In the genomic region with DNA sequence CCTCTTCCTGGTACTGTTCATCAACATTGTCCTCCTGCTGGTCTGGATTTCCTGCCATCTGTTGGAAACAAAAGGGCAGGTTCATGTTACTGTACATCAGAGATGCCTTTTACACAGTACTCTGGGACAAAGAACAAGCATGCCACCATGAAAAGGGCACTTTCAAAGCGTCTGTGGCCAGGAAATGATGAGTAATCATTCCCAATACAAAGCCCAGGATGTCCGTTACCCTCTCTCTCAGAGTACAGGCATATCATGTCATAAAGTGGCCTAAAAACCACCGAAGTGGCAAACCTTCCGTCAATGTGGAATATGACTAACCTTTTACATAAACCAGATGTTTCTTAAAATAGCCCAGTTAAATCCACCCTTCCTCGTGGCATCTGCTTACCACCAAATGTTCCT, we compare ENCODE assay signal across 8 cellular contexts.
DNase-seq lines count a peak whose midpoint lies in the region; ATAC-seq and TF ChIP-seq lines count a peak whose summit lies in the region.

No MANE protein-coding gene starts in this region.

- peak overlapping the region in 10 of 11 experiments; percentile 16 to 48 (median 36); a peak in 14 of 22 replicates for H3K9ac ChIP-seq in BLaER1 treated with 17β-estradiol and CSF1 and Interleukin-3, amounts not matched to agents 10 nM and 100 nM
- no peak overlapping the region for H3K9ac ChIP-seq in neuronal stem cell (ENCODE audit: low read depth, low read length, poor library complexity)

- no peak overlapping the region for H2BK120ac ChIP-seq in neuronal stem cell (ENCODE audit: low read depth, low read length)

- H3K9me3 ChIP-seq in BLaER1 treated with 17β-estradiol and CSF1 and Interleukin-3, amounts not matched to agents 10 nM and 100 nM (replicated peaks in 1 of 11): no peaks in the 10 kb centered on the region
- H3K9me3 ChIP-seq in gastrocnemius medialis (no peaks in the 10 kb centered on the region), neuronal stem cell (replicated peaks in 1 of 2; ENCODE audit: control insufficient read depth in 2 of 2, insufficient read depth in 1 of 2, low read depth in 1 of 2, low read length in 2 of 2) (no peaks in the 10 kb centered on the region)

- peaks cover 39 to 77% (median 54%) of the 10 kb centered on the region in 10 experiments for H3K4me1 ChIP-seq in BLaER1 treated with 17β-estradiol and CSF1 and Interleukin-3, amounts not matched to agents 10 nM and 100 nM
- peaks cover 8 to 20% of the 10 kb centered on the region in 2 donors for H3K4me1 ChIP-seq in gastrocnemius medialis
- H3K4me1 ChIP-seq in neuronal stem cell (ENCODE audit: control insufficient read depth in 2 of 2, insufficient read depth in 1 of 2, low read depth in 1 of 2, low read length in 2 of 2): peaks cover 0 to 7% of the 10 kb centered on the region in 2 donors

- H3K27ac ChIP-seq in BLaER1 treated with 17β-estradiol and CSF1 and Interleukin-3, amounts not matched to agents 10 nM and 100 nM: peak overlapping the region; percentile 46 to 79 (median 64); a peak in 21 of 22 replicates
- peak overlapping the region; percentile 66 to 80 (median 78) for H3K27ac ChIP-seq in gastrocnemius medialis
- no peak overlapping the region for H3K27ac ChIP-seq in neuronal stem cell (replicated peaks; ENCODE audit: low read length)

- WGBS in neuronal stem cell (ENCODE audit: extremely low coverage in 2 of 2, insufficient read length in 2 of 2, insufficient replicate concordance in 1 of 2), 2 donors: no CpG with 5 or more reads among the region's 5 CpGs

- H3K23ac ChIP-seq in neuronal stem cell (ENCODE audit: low read depth, low read length, poor library complexity): no peak overlapping the region

- H3K4ac ChIP-seq in neuronal stem cell (ENCODE audit: low read length): no peak overlapping the region

- DNase-seq in NCI-H774 (lab: John Stamatoyannopoulos, UW) (peak; percentile 82), dermis blood vessel endothelial cell (peak; percentile 83), gastrocnemius medialis (no peak), amygdala (lab: John Stamatoyannopoulos, UW) (no peak), neuronal stem cell (ENCODE audit: low spot score) (no peak)

- peaks cover 0 to 21% (median 0%) of the 10 kb centered on the region in 11 experiments; a peak in 3 of 22 replicates for H3K27me3 ChIP-seq in BLaER1 treated with 17β-estradiol and CSF1 and Interleukin-3, amounts not matched to agents 10 nM and 100 nM
- H3K27me3 ChIP-seq in gastrocnemius medialis: no peaks in the 10 kb centered on the region
- no peaks in the 10 kb centered on the region for H3K27me3 ChIP-seq in neuronal stem cell (ENCODE audit: control insufficient read depth in 3 of 3, insufficient read depth in 3 of 3, low read depth in 1 of 3, low read length in 3 of 3)

- no peak overlapping the region for H2AFZ ChIP-seq in neuronal stem cell (ENCODE audit: low read length)

- H2AK5ac ChIP-seq in neuronal stem cell (ENCODE audit: low read depth, low read length): no peak overlapping the region

- H4K91ac ChIP-seq in neuronal stem cell (ENCODE audit: low read depth, low read length, poor library complexity): no peak overlapping the region

- H3K14ac ChIP-seq in neuronal stem cell (ENCODE audit: low read length): no peak overlapping the region

- peak; percentile 59 for ATAC-seq in HG02642 (IDR thresholded peaks at IDR 0.05; ENCODE audit: poor library complexity, unreplicated experiment)
- peak; percentile 79 to 84 for ATAC-seq in gastrocnemius medialis
- ATAC-seq in activated CD4-positive, CD25-positive, alpha-beta regulatory T cell treated with anti-CD3 and anti-CD28 coated beads, Interleukin-2, amount 50 U/mL, for 24 hours: no peak

- H3K4me2 ChIP-seq in BLaER1 treated with 17β-estradiol and CSF1 and Interleukin-3, amounts not matched to agents 10 nM and 100 nM: peak overlapping the region; percentile 56 to 86 (median 75)
- H3K4me2 ChIP-seq in neuronal stem cell (ENCODE audit: insufficient read depth, low read length, poor library complexity, severe bottlenecking): no peak overlapping the region

- no peak overlapping the region for H2BK15ac ChIP-seq in neuronal stem cell (ENCODE audit: low read length)

- in situ Hi-C loops in gastrocnemius medialis (cut with MboI; ENCODE audit: low sequenced_read_pairs in 4 of 4): no loop called here

- no peak for TF ChIP-seq CTCF in gastrocnemius medialis (IDR thresholded peaks at IDR 0.05 in 4 of 5, conservative IDR thresholded peaks at IDR 0.05 in 1 of 5)

- H2BK5ac ChIP-seq in neuronal stem cell (ENCODE audit: low read length): no peak overlapping the region

- H3K4me3 ChIP-seq in BLaER1 treated with 17β-estradiol and CSF1 and Interleukin-3, amounts not matched to agents 10 nM and 100 nM: 0 out of 20 replicates have a peak overlapping the region, but pooled peaks of 1 of the 10 experiments have one; percentile 3
- H3K4me3 ChIP-seq in gastrocnemius medialis (no peak overlapping the region), neuronal stem cell (ENCODE audit: low read length in 2 of 2) (no peak overlapping the region)

- no peak overlapping the region for H3K18ac ChIP-seq in neuronal stem cell (ENCODE audit: low read length)

- no peak for TF ChIP-seq POLR2A in gastrocnemius medialis (IDR thresholded peaks at IDR 0.05)

- 0 out of 22 replicates have a peak, but pooled peaks cover 0 to 5% (median 0%) of the 10 kb centered on the region in 11 experiments for H4K20me1 ChIP-seq in BLaER1 treated with 17β-estradiol and CSF1 and Interleukin-3, amounts not matched to agents 10 nM and 100 nM

- no peaks in the 10 kb centered on the region for H3K79me1 ChIP-seq in neuronal stem cell (ENCODE audit: low read depth, low read length)

- H3K36me3 ChIP-seq in BLaER1 treated with 17β-estradiol and CSF1 and Interleukin-3, amounts not matched to agents 10 nM and 100 nM: peaks cover 43 to 96% (median 89%) of the 10 kb centered on the region in 11 experiments
- peaks cover under 1 to 49% of the 10 kb centered on the region in 2 donors for H3K36me3 ChIP-seq in gastrocnemius medialis
- peaks cover 10 to 88% of the 10 kb centered on the region in 2 donors for H3K36me3 ChIP-seq in neuronal stem cell (replicated peaks in 1 of 2; ENCODE audit: control insufficient read depth in 2 of 2, insufficient read depth in 2 of 2, low read length in 2 of 2)

- intact Hi-C loops in gastrocnemius medialis (cut with DNase I; ENCODE audit: low total_unique reads): no loop called here

- H4K8ac ChIP-seq in neuronal stem cell (ENCODE audit: low read depth, low read length): no peak overlapping the region

- no peak overlapping the region for H2BK12ac ChIP-seq in neuronal stem cell (ENCODE audit: low read length)

Comparison
In these comparisons a context has a peak if more than half of its experiments do, and no peak if none do; other contexts are left out.
1. ATAC-seq: peak in HG02642 (single experiment) and gastrocnemius medialis (2 of 2); none in activated CD4-positive, CD25-positive, alpha-beta regulatory T cell treated with anti-CD3 and anti-CD28 coated beads, Interleukin-2, amount 50 U/mL, for 24 hours (0 of 2).
2. DNase-seq: peak in NCI-H774 (single experiment) and dermis blood vessel endothelial cell (single experiment); none in gastrocnemius medialis (0 of 2), amygdala (0 of 56) and neuronal stem cell (single experiment).